1 cellular context compared by ENCODE assay signal in genomic region chr1:222372221-222372620, GRCh38.
TF ChIP-seq lines count a peak whose summit lies in the region.

No MANE protein-coding gene starts in this region.

TF ChIP-seq in IMR-90, 13 proteins besides CTCF, POLR2A, EP300 and RAD21:
- TF ChIP-seq ELK1 (IDR thresholded peaks at IDR 0.05; ENCODE audit: borderline replicate concordance, low read depth, low read length) (no peak), MAZ (IDR thresholded peaks at IDR 0.05; ENCODE audit: borderline replicate concordance, low read depth, low read length) (no peak), NFE2L2 (IDR thresholded peaks at IDR 0.05; ENCODE audit: low read depth, low read length) (no peak), BHLHE40 (IDR thresholded peaks at IDR 0.05; ENCODE audit: low read depth, low read length) (no peak), RFX5 (IDR thresholded peaks at IDR 0.05; ENCODE audit: low read depth, low read length) (no peak), CHD1 (IDR thresholded peaks at IDR 0.05; ENCODE audit: low read depth, low read length) (no peak), RCOR1 (IDR thresholded peaks at IDR 0.05; ENCODE audit: insufficient replicate concordance, low read length) (no peak), MXI1 (IDR thresholded peaks at IDR 0.05; ENCODE audit: borderline replicate concordance, low read depth, low read length) (no peak), FOS (IDR thresholded peaks at IDR 0.05; ENCODE audit: low read depth, low read length) (no peak), MAFK (IDR thresholded peaks at IDR 0.05; ENCODE audit: low read depth, low read length) (no peak), CEBPB (IDR thresholded peaks at IDR 0.05; ENCODE audit: low read depth, low read length) (no peak), SMC3 (IDR thresholded peaks at IDR 0.05; ENCODE audit: low read depth, low read length) (no peak)
- TF ChIP-seq, protein P1, sequence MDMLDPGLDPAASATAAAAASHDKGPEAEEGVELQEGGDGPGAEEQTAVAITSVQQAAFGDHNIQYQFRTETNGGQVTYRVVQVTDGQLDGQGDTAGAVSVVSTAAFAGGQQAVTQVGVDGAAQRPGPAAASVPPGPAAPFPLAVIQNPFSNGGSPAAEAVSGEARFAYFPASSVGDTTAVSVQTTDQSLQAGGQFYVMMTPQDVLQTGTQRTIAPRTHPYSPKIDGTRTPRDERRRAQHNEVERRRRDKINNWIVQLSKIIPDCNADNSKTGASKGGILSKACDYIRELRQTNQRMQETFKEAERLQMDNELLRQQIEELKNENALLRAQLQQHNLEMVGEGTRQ (IDR thresholded peaks at IDR 0.05; ENCODE audit: low read depth, low read length), result no peak
TF ChIP-seq in IMR-90: peak in this region for 0.
